29 cellular contexts compared by ENCODE assay signal in genomic region chr5:17816947-17817346, GRCh38.
"Had no signal": no experiment of that assay in that cellular context is flagged by ENCODE, and none has a peak within 500 bp of the region (broad histone marks: within the 10 kb centered on the region; RNA-seq: fewer than 3 reads in every experiment).

No MANE protein-coding gene starts in this region.

- H3K27ac Mint-ChIP-seq: dendritic cell treated with granulocyte-macrophage colony-stimulating factor and Interleukin-4, amounts not matched to agents 40 ng/mL and 50 ng/mL, for 4 days; endodermal cell; memory B cell; natural killer cell; stimulated activated naive CD8-positive, alpha-beta T cell treated with anti-CD3 and anti-CD28 coated beads, Interleukin-15, amount 100 ng/mL, for 72 hours had no signal

- ATAC-seq: esophagus mucosa; gastroesophageal sphincter; heart left ventricle; left colon; natural killer cell; sciatic nerve; stimulated activated naive CD8-positive, alpha-beta T cell treated with anti-CD3 and anti-CD28 coated beads, Interleukin-15, amount 100 ng/mL, for 72 hours had no signal

- H3K36me3 Mint-ChIP-seq: memory B cell, natural killer cell had no signal

- H3K27me3 Mint-ChIP-seq: dendritic cell treated with granulocyte-macrophage colony-stimulating factor and Interleukin-4, amounts not matched to agents 40 ng/mL and 50 ng/mL, for 4 days; stimulated activated naive CD8-positive, alpha-beta T cell treated with anti-CD3 and anti-CD28 coated beads, Interleukin-15, amount 100 ng/mL, for 72 hours had no signal

- H3K79me2 ChIP-seq: hepatocyte had no signal

- H3K4me1 Mint-ChIP-seq: endodermal cell; memory B cell; natural killer cell; stimulated activated naive CD8-positive, alpha-beta T cell treated with anti-CD3 and anti-CD28 coated beads, Interleukin-15, amount 100 ng/mL, for 72 hours had no signal

- H3K4me3 ChIP-seq: colonic mucosa, gastroesophageal sphincter, heart left ventricle, hepatocyte, left ventricle myocardium inferior, lung, prostate gland, right atrium auricular region, smooth muscle cell, suprapubic skin, transverse colon had no signal

- H3K36me3 ChIP-seq: colonic mucosa, gastroesophageal sphincter, heart left ventricle, left ventricle myocardium inferior, prostate gland, right atrium auricular region, suprapubic skin, transverse colon had no signal

- H3K27me3 ChIP-seq: colonic mucosa, gastroesophageal sphincter, heart left ventricle, hepatocyte, right atrium auricular region, suprapubic skin, transverse colon had no signal

- H3K4me3 Mint-ChIP-seq: dendritic cell treated with granulocyte-macrophage colony-stimulating factor and Interleukin-4, amounts not matched to agents 40 ng/mL and 50 ng/mL, for 4 days; endodermal cell; memory B cell; natural killer cell; stimulated activated naive CD8-positive, alpha-beta T cell treated with anti-CD3 and anti-CD28 coated beads, Interleukin-15, amount 100 ng/mL, for 72 hours had no signal

- H3K27ac ChIP-seq: colonic mucosa, epithelial cell of prostate, gastroesophageal sphincter, heart left ventricle, hepatocyte, left ventricle myocardium inferior, prostate gland, right atrium auricular region, suprapubic skin, transverse colon had no signal

- H3K9me3 Mint-ChIP-seq: endodermal cell, memory B cell had no signal

- DNase-seq: colonic mucosa; effector CD8-positive, alpha-beta T cell; endodermal cell; foreskin fibroblast; heart left ventricle; kidney glomerular epithelial cell; left colon; left ventricle myocardium inferior; natural killer cell; occipital lobe; stimulated activated CD4-positive, alpha-beta T cell treated with anti-CD3 and anti-CD28 coated beads, Interleukin-12 subunit alpha, Interleukin-12 subunit beta, amount 100 ng/mL, for 4 hours; stimulated activated CD4-positive, alpha-beta T cell treated with anti-CD3 and anti-CD28 coated beads, Interleukin-1b, Interleukin-23, amount 100 ng/mL, for 48 hours; stimulated activated CD4-positive, alpha-beta T cell treated with anti-CD3 and anti-CD28 coated beads, Interleukin-4, amount 100 ng/mL, for 1 hour; stimulated activated CD8-positive, alpha-beta memory T cell treated with anti-CD3 and anti-CD28 coated beads, Interleukin-4, amount 100 ng/mL, for 48 hours; stimulated activated naive CD4-positive, alpha-beta T cell; stimulated activated naive CD8-positive, alpha-beta T cell treated with anti-CD3 and anti-CD28 coated beads, Interleukin-15, amount 100 ng/mL, for 72 hours; transverse colon had no signal

- H2AFZ ChIP-seq: hepatocyte had no signal

- H3K9me3 ChIP-seq: colonic mucosa, gastroesophageal sphincter, heart left ventricle, left ventricle myocardium inferior, prostate gland, right atrium auricular region, suprapubic skin, transverse colon had no signal

- H3K4me1 ChIP-seq: colonic mucosa, gastroesophageal sphincter, heart left ventricle, left ventricle myocardium inferior, prostate gland, right atrium auricular region, suprapubic skin, transverse colon had no signal
